2 cellular contexts compared by ENCODE assay signal in genomic region chr5:74624501-74624900, GRCh38.
TF ChIP-seq lines count a peak whose summit lies in the region.

No MANE protein-coding gene starts in this region.

TF ChIP-seq in HCT116, 20 proteins besides CTCF, POLR2A, EP300 and RAD21:
- TF ChIP-seq ZNF274 (IDR thresholded peaks at IDR 0.05; ENCODE audit: low read depth, low read length) (no peak), CBX3 (IDR thresholded peaks at IDR 0.05; ENCODE audit: low read depth) (no peak), FOSL1 (IDR thresholded peaks at IDR 0.05; ENCODE audit: low read depth) (no peak), TCF7L2 (IDR thresholded peaks at IDR 0.05; ENCODE audit: borderline replicate concordance, extremely low read depth, insufficient read depth, insufficient read length) (no peak), JUND (IDR thresholded peaks at IDR 0.05) (no peak)

TF ChIP-seq in HepG2, 621 proteins besides CTCF, POLR2A, EP300 and RAD21:
- TF ChIP-seq SIN3A (IDR thresholded peaks at IDR 0.05; ENCODE audit: borderline replicate concordance, low read depth, low read length) (no peak), YEATS4 (CRISPR knock-in tag; IDR thresholded peaks at IDR 0.05; ENCODE audit: borderline replicate concordance) (no peak), RFX3 (CRISPR knock-in tag; IDR thresholded peaks at IDR 0.05) (no peak), ZNF639 (CRISPR knock-in tag; conservative IDR thresholded peaks at IDR 0.05) (no peak), ZFP36 (IDR thresholded peaks at IDR 0.05; ENCODE audit: borderline replicate concordance, low read depth, low read length, partially characterized antibody) (no peak), ZNF7 (CRISPR knock-in tag; IDR thresholded peaks at IDR 0.05) (no peak), ZNF816 (CRISPR knock-in tag; IDR thresholded peaks at IDR 0.05; ENCODE audit: borderline replicate concordance) (no peak), DMTF1 (CRISPR knock-in tag; IDR thresholded peaks at IDR 0.05) (no peak), WIZ (CRISPR knock-in tag; IDR thresholded peaks at IDR 0.05) (no peak), ZNF138 (CRISPR knock-in tag; IDR thresholded peaks at IDR 0.05; ENCODE audit: low read depth) (no peak), ZBTB7A (CRISPR knock-in tag; IDR thresholded peaks at IDR 0.05) (no peak), ZFP90 (CRISPR knock-in tag; IDR thresholded peaks at IDR 0.05; ENCODE audit: borderline replicate concordance) (no peak)
- TF ChIP-seq, protein P1, sequence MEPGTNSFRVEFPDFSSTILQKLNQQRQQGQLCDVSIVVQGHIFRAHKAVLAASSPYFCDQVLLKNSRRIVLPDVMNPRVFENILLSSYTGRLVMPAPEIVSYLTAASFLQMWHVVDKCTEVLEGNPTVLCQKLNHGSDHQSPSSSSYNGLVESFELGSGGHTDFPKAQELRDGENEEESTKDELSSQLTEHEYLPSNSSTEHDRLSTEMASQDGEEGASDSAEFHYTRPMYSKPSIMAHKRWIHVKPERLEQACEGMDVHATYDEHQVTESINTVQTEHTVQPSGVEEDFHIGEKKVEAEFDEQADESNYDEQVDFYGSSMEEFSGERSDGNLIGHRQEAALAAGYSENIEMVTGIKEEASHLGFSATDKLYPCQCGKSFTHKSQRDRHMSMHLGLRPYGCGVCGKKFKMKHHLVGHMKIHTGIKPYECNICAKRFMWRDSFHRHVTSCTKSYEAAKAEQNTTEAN (CRISPR knock-in tag; conservative IDR thresholded peaks at IDR 0.05), result no peak
